Comparison of ENCODE assay signal across 9 cellular contexts in genomic region chr11:67053896-67054850, GRCh38. TPM values are rescaled to one million over a fixed set of nuclear protein-coding genes. Genes with fewer than 3 reads are reported as not detected.
DNase-seq lines count a peak whose midpoint lies in the region; ATAC-seq, FAIRE-seq and TF ChIP-seq lines count a peak whose summit lies in the region.
"Had no signal": no experiment of that assay in that cellular context is flagged by ENCODE, and none has a peak within 500 bp of the region (broad histone marks: within the 10 kb centered on the region; RNA-seq: fewer than 3 reads in every experiment).

No MANE protein-coding gene starts in this region.

- H3K27me3 ChIP-seq in ovary, result no peaks in the 10 kb centered on the region

- no peak for FAIRE-seq in frontal cortex (lab: Jason Lieb, UNC)

- H3K4me1 ChIP-seq in ovary (ENCODE audit: insufficient read depth), result peaks cover 4% of the 10 kb centered on the region

- no peak for TF ChIP-seq EP300 in ovary (IDR thresholded peaks at IDR 0.05)

- no peaks in the 10 kb centered on the region for H3K9me3 ChIP-seq in ovary
- H3K9me3 ChIP-seq: neutrophil had no signal

- no peaks in the 10 kb centered on the region for H3K9me3 Mint-ChIP-seq in activated T-cell treated with anti-CD3 and anti-CD28 coated beads, Interleukin-2, amount 50 U/mL, for 72 hours

- H3K4me3 ChIP-seq in AG10803 (ENCODE audit: low read length) (no peak overlapping the region), ovary (no peak overlapping the region)

- H3K36me3 Mint-ChIP-seq in activated T-cell treated with anti-CD3 and anti-CD28 coated beads, Interleukin-2, amount 50 U/mL, for 72 hours (ENCODE audit: insufficient read depth in 2 of 2), result no peaks in the 10 kb centered on the region

- WGBS in ovary, 3 donors, result 40 to 44% (median 40%) methylated on average over 16 of the region's 16 CpGs

- H3K27me3 Mint-ChIP-seq in activated T-cell treated with anti-CD3 and anti-CD28 coated beads, Interleukin-2, amount 50 U/mL, for 72 hours (ENCODE audit: low read depth), result peaks cover 13% of the 10 kb centered on the region

- no peaks in the 10 kb centered on the region for H3K36me3 ChIP-seq in ovary
- H3K36me3 ChIP-seq: neutrophil had no signal

- in situ Hi-C loops in GM13976 (cut with MboI; ENCODE audit: low sequenced_read_pairs, unreplicated experiment), result no loop called here

- no peak overlapping the region for H3K4me3 Mint-ChIP-seq in activated T-cell treated with anti-CD3 and anti-CD28 coated beads, Interleukin-2, amount 50 U/mL, for 72 hours

- DNase-seq in AG10803 (ENCODE audit: low read depth) (peak; percentile 52), GM13976 (ENCODE audit: low spot score) (peak; percentile 86), NCI-H510A treated with DMSO at 0.1 percent for 48 hours (lab: John Stamatoyannopoulos, UW) (peak; percentile 53), frontal cortex (ENCODE audit: low spot score in 2 of 2) (peak; percentile 61 to 82), ovary (peak; percentile 47 to 68 (median 58)), posterior vena cava (ENCODE audit: low spot score) (no peak)
- DNase-seq in activated T-cell treated with anti-CD3 and anti-CD28 coated beads, Interleukin-2, amount 50 U/mL, for 72 hours, result peak; percentile 54 to 60

- H3K27ac Mint-ChIP-seq in activated T-cell treated with anti-CD3 and anti-CD28 coated beads, Interleukin-2, amount 50 U/mL, for 72 hours, result no peak overlapping the region

- intact Hi-C loops in ovary (cut with DNase I), result no loop called here
- intact Hi-C loops in posterior vena cava (cut with DNase I), result no loop called here

- TF ChIP-seq CTCF in AG10803 (conservative IDR thresholded peaks at IDR 0.05; ENCODE audit: low read length) (peak; percentile 79), GM13976 (IDR thresholded peaks at IDR 0.05; ENCODE audit: borderline replicate concordance, control extremely low read depth, extremely low read depth, insufficient read depth, missing control alignments) (peak; percentile 86), ovary (IDR thresholded peaks at IDR 0.05) (peak; percentile 23 to 62 (median 50))

- H3K4me1 Mint-ChIP-seq in activated T-cell treated with anti-CD3 and anti-CD28 coated beads, Interleukin-2, amount 50 U/mL, for 72 hours (ENCODE audit: low read depth), result peaks cover 20% of the 10 kb centered on the region

- no peak for TF ChIP-seq POLR2A in ovary (IDR thresholded peaks at IDR 0.05)

- peak; percentile 58 to 71 for ATAC-seq in activated T-cell treated with anti-CD3 and anti-CD28 coated beads, Interleukin-2, amount 50 U/mL, for 72 hours (replicated peaks in 1 of 2)
- ATAC-seq in HG03354 (IDR thresholded peaks at IDR 0.05; ENCODE audit: poor library complexity, severe bottlenecking, unreplicated experiment), result no peak

- H3K27ac ChIP-seq in ovary, result no peak overlapping the region
- H3K27ac ChIP-seq: neutrophil had no signal

RNA-seq across cellular contexts. Expression of gene RHOD, which starts 2.5 kb away (rescaled TPM):
- total RNA-seq in activated T-cell treated with anti-CD3 and anti-CD28 coated beads, Interleukin-2, amount 50 U/mL, for 72 hours, result 1 to 10 TPM; 2.6 to 3.4 TPM
- total RNA-seq in frontal cortex (0.82 TPM), ovary (10 to 100 TPM in 5 of 7 donors, 1 to 10 TPM in 2; 8.7 to 24.9 (median 12.8) TPM), posterior vena cava (10 to 100 TPM; 12.5 to 18.0 TPM)
- polyA plus RNA-seq in ovary, result 10 to 100 TPM in 1 of 2 donors, 1 to 10 TPM in 1; 5.5 to 16.1 TPM

RNA-seq across cellular contexts. Expression of gene SYT12, which starts 31.2 kb away (rescaled TPM):
- total RNA-seq in activated T-cell treated with anti-CD3 and anti-CD28 coated beads, Interleukin-2, amount 50 U/mL, for 72 hours, result not detected
- 0.41 TPM for total RNA-seq in frontal cortex
- total RNA-seq in ovary, result 1 to 10 TPM in 3 of 7 donors, under 1 TPM in 2, not detected in 2; 0.12 to 6.0 (median 1.2) TPM
- under 1 TPM; 0.05 to 0.10 TPM for polyA plus RNA-seq in ovary
- under 1 TPM; 0.37 to 0.67 TPM for total RNA-seq in posterior vena cava
